8 cellular contexts compared by ENCODE assay signal in genomic region chr12:62250671-62251608, GRCh38. TPM values are rescaled to one million over a fixed set of nuclear protein-coding genes. Genes with fewer than 3 reads are reported as not detected.
DNase-seq lines count a peak whose midpoint lies in the region; ATAC-seq and TF ChIP-seq lines count a peak whose summit lies in the region.

No MANE protein-coding gene starts in this region.

- H3K27me3 ChIP-seq in BLaER1 treated with 17β-estradiol and CSF1 and Interleukin-3, amounts not matched to agents 10 nM and 100 nM: no peaks in the 10 kb centered on the region
- H3K27me3 ChIP-seq in upper lobe of left lung: no peaks in the 10 kb centered on the region

- 62 to 76% methylated on average over 3 of the region's 3 CpGs for WGBS in upper lobe of left lung, 2 donors

- H3K36me3 Mint-ChIP-seq in activated naive CD8-positive, alpha-beta T cell treated with anti-CD3 and anti-CD28 coated beads, Interleukin-2, amount 50 U/mL, for 24 hours (ENCODE audit: low read depth): peaks cover 4% of the 10 kb centered on the region

- no peak overlapping the region for H3K9ac ChIP-seq in BLaER1 treated with 17β-estradiol and CSF1 and Interleukin-3, amounts not matched to agents 10 nM and 100 nM

- peaks cover 28% of the 10 kb centered on the region for H3K4me1 Mint-ChIP-seq in activated naive CD8-positive, alpha-beta T cell treated with anti-CD3 and anti-CD28 coated beads, Interleukin-2, amount 50 U/mL, for 24 hours

- H3K9me3 Mint-ChIP-seq in activated naive CD8-positive, alpha-beta T cell treated with anti-CD3 and anti-CD28 coated beads, Interleukin-2, amount 50 U/mL, for 24 hours: no peaks in the 10 kb centered on the region

- H3K4me1 ChIP-seq in BLaER1 treated with 17β-estradiol and CSF1 and Interleukin-3, amounts not matched to agents 10 nM and 100 nM: peaks cover 0 to 37% (median 6%) of the 10 kb centered on the region in 10 experiments; a peak in 10 of 20 replicates
- peaks cover 3 to 16% (median 11%) of the 10 kb centered on the region in 4 donors for H3K4me1 ChIP-seq in upper lobe of left lung

- H3K27ac Mint-ChIP-seq in activated naive CD8-positive, alpha-beta T cell treated with anti-CD3 and anti-CD28 coated beads, Interleukin-2, amount 50 U/mL, for 24 hours: peak overlapping the region; percentile 71

- H3K4me2 ChIP-seq in BLaER1 treated with 17β-estradiol and CSF1 and Interleukin-3, amounts not matched to agents 10 nM and 100 nM: peak overlapping the region in 7 of 11 experiments; percentile 5 to 69 (median 47); a peak in 14 of 22 replicates

- no peak for TF ChIP-seq CTCF in upper lobe of left lung (IDR thresholded peaks at IDR 0.05)

- H3K27me3 Mint-ChIP-seq in activated naive CD8-positive, alpha-beta T cell treated with anti-CD3 and anti-CD28 coated beads, Interleukin-2, amount 50 U/mL, for 24 hours: peaks cover 3% of the 10 kb centered on the region

- no peak overlapping the region for H3K4me3 ChIP-seq in BLaER1 treated with 17β-estradiol and CSF1 and Interleukin-3, amounts not matched to agents 10 nM and 100 nM
- H3K4me3 ChIP-seq in upper lobe of left lung: no peak overlapping the region

- TF ChIP-seq POLR2A in upper lobe of left lung (IDR thresholded peaks at IDR 0.05): peak in 1 of 4 donors; percentile 24

- H3K36me3 ChIP-seq in BLaER1 treated with 17β-estradiol and CSF1 and Interleukin-3, amounts not matched to agents 10 nM and 100 nM: peaks cover 0 to 10% (median 0%) of the 10 kb centered on the region in 11 experiments; a peak in 2 of 22 replicates
- no peaks in the 10 kb centered on the region for H3K36me3 ChIP-seq in upper lobe of left lung

- H4K20me1 ChIP-seq in BLaER1 treated with 17β-estradiol and CSF1 and Interleukin-3, amounts not matched to agents 10 nM and 100 nM: no peaks in the 10 kb centered on the region

- H3K9me3 ChIP-seq in BLaER1 treated with 17β-estradiol and CSF1 and Interleukin-3, amounts not matched to agents 10 nM and 100 nM (replicated peaks in 1 of 11): no peaks in the 10 kb centered on the region
- H3K9me3 ChIP-seq in upper lobe of left lung: no peaks in the 10 kb centered on the region

- ATAC-seq in GM19324 (IDR thresholded peaks at IDR 0.05; ENCODE audit: low FRiP score, unreplicated experiment) (peak; percentile 92), HG03175 (IDR thresholded peaks at IDR 0.05; ENCODE audit: unreplicated experiment) (peak; percentile 95), upper lobe of left lung (ENCODE audit: low FRiP score in 2 of 2) (peak in 1 of 2 donors; percentile 87)
- peak; percentile 49 for ATAC-seq in activated naive CD8-positive, alpha-beta T cell treated with anti-CD3 and anti-CD28 coated beads, Interleukin-2, amount 50 U/mL, for 24 hours

- TF ChIP-seq EP300 in upper lobe of left lung (IDR thresholded peaks at IDR 0.05): no peak

- H3K27ac ChIP-seq in BLaER1 treated with 17β-estradiol and CSF1 and Interleukin-3, amounts not matched to agents 10 nM and 100 nM: peak overlapping the region in 6 of 11 experiments; percentile 24 to 59 (median 49); a peak in 9 of 22 replicates
- H3K27ac ChIP-seq in upper lobe of left lung: peak overlapping the region; percentile 44 to 69 (median 56)

- no peak for DNase-seq in activated naive CD8-positive, alpha-beta T cell treated with anti-CD3 and anti-CD28 coated beads, Interleukin-2, amount 50 U/mL, for 24 hours
- no peak for DNase-seq in upper lobe of left lung
- no peak for DNase-seq in LoVo (ENCODE audit: low spot score)
- no peak for DNase-seq in OCI-M2 (lab: John Stamatoyannopoulos, UW; ENCODE audit: unreplicated experiment)
- no peak for DNase-seq in activated CD8-positive, alpha-beta memory T cell treated with anti-CD3 and anti-CD28 coated beads, Interleukin-2, amount 50 U/mL, for 4 hours

- peak overlapping the region; percentile 10 for H3K4me3 Mint-ChIP-seq in activated naive CD8-positive, alpha-beta T cell treated with anti-CD3 and anti-CD28 coated beads, Interleukin-2, amount 50 U/mL, for 24 hours

RNA-seq across cellular contexts. Expression of gene USP15, which starts 9.3 kb away (rescaled TPM):
- total RNA-seq in upper lobe of left lung: 100 to 1,000 TPM in 2 of 6 donors, 10 to 100 TPM in 4; 66.5 to 239 (median 81.2) TPM
